ENCODE assay signal across 36 cellular contexts in genomic region chr12:53838978-53839377, GRCh38.
"Had no signal": no experiment of that assay in that cellular context is flagged by ENCODE, and none has a peak within 500 bp of the region (broad histone marks: within the 10 kb centered on the region; RNA-seq: fewer than 3 reads in every experiment).

No MANE protein-coding gene starts in this region.

- H3K9me3 ChIP-seq: adrenal gland, body of pancreas, breast epithelium had no signal

- H3K27ac ChIP-seq: adrenal gland, body of pancreas, brain microvascular endothelial cell, breast epithelium, VCaP had no signal

- H3K4me3 Mint-ChIP-seq: activated B cell treated with CpG ODN at 0.5 μM for 24 hours; activated CD4-positive, alpha-beta memory T cell treated with anti-CD3 and anti-CD28 coated beads for 36 hours; activated CD4-positive, alpha-beta T cell treated with anti-CD3 and anti-CD28 coated beads, Interleukin-2, amount 10 ng/mL, durations not matched to agents 24 days and 14 days; activated CD8-positive, alpha-beta T cell treated with anti-CD3 and anti-CD28 coated beads for 36 hours; activated naive CD4-positive, alpha-beta T cell treated with anti-CD3 and anti-CD28 coated beads for 36 hours; activated naive CD8-positive, alpha-beta T cell treated with anti-CD3 and anti-CD28 coated beads for 36 hours; activated T-cell treated with anti-CD3 and anti-CD28 coated beads, Interleukin-2, amount 50 U/mL, for 4 hours; activated T-cell treated with anti-CD3 and anti-CD28 coated beads, Interleukin-2, amount 50 U/mL, for 72 hours; activated T-helper 1 cell treated with anti-CD3 and anti-CD28 coated beads, Interleukin-12 subunit alpha, Interleukin-12 subunit beta, Interleukin-2, Interleukin-4 antibody, amounts not matched to agents 30 ng/mL and 10 ng/mL and 1 ng/mL, durations not matched to agents 14 hours and 24 hours and 36 hours; activated T-helper 17 cell treated with anti-CD3 and anti-CD28 coated beads, Interleukin-2, amount 50 U/mL, for 72 hours; T-helper 1 cell treated with Interleukin-12 subunit alpha and Interleukin-12 subunit beta and Interleukin-4 antibody, amounts not matched to agents 30 μg/mL and 1 μg/mL, for 36 hours; T-helper 2 cell treated with Interferon-gamma antibody and Interleukin-4, amounts not matched to agents 5 μg/mL and 100 μg/mL, for 36 hours had no signal

- H3K4me1 ChIP-seq: adrenal gland, body of pancreas, breast epithelium had no signal

- DNase-seq: activated B cell treated with CpG ODN at 0.5 μM for 24 hours; activated CD4-positive, alpha-beta memory T cell treated with anti-CD3 and anti-CD28 coated beads for 36 hours; activated CD4-positive, alpha-beta T cell treated with anti-CD3 and anti-CD28 coated beads for 4 hours; activated CD4-positive, alpha-beta T cell treated with anti-CD3 and anti-CD28 coated beads, Interleukin-2, amount 10 ng/mL, durations not matched to agents 24 days and 14 days; activated CD4-positive, alpha-beta T cell treated with anti-CD3 and anti-CD28 coated beads, Interleukin-2, amount 50 U/mL, for 1 hour; activated CD4-positive, alpha-beta T cell treated with anti-CD3 and anti-CD28 coated beads, Interleukin-2, amount 50 U/mL, for 4 hours; activated CD4-positive, CD25-positive, alpha-beta regulatory T cell treated with anti-CD3 and anti-CD28 coated beads, Interleukin-2, amount 50 U/mL, for 72 hours; activated CD8-positive, alpha-beta memory T cell treated with anti-CD3 and anti-CD28 coated beads, Interleukin-2, amount 50 U/mL, for 4 hours; activated CD8-positive, alpha-beta T cell treated with anti-CD3 and anti-CD28 coated beads for 36 hours; activated effector memory CD4-positive, alpha-beta T cell treated with anti-CD3 and anti-CD28 coated beads, Interleukin-2, amount 50 U/mL, for 16 hours; activated gamma-delta T cell treated with Interleukin-2 at 50 U/mL for 16 hours; activated naive CD4-positive, alpha-beta T cell; activated naive CD4-positive, alpha-beta T cell treated with anti-CD3 and anti-CD28 coated beads for 36 hours; activated naive CD4-positive, alpha-beta T cell treated with anti-CD3 and anti-CD28 coated beads, Interleukin-2, amount 50 U/mL, for 16 hours; activated naive CD8-positive, alpha-beta T cell treated with anti-CD3 and anti-CD28 coated beads for 36 hours; activated T-cell treated with anti-CD3 and anti-CD28 coated beads for 4 hours; activated T-cell treated with anti-CD3 and anti-CD28 coated beads, Interleukin-2, amount 50 U/mL, for 1 hour; activated T-cell treated with anti-CD3 and anti-CD28 coated beads, Interleukin-2, amount 50 U/mL, for 4 hours; activated T-cell treated with anti-CD3 and anti-CD28 coated beads, Interleukin-2, amount 50 U/mL, for 72 hours; adrenal gland; amniotic stem cell; aorta; body of pancreas; brain microvascular endothelial cell; central memory CD4-positive, alpha-beta T cell; T-helper 2 cell; T-helper 9 cell had no signal

- ATAC-seq: activated CD8-positive, alpha-beta T cell treated with anti-CD3 and anti-CD28 coated beads for 36 hours; activated naive CD4-positive, alpha-beta T cell treated with anti-CD3 and anti-CD28 coated beads, Interleukin-2, amount 50 U/mL, for 72 hours; activated T-cell treated with anti-CD3 and anti-CD28 coated beads, Interleukin-2, amount 50 U/mL, for 4 hours; activated T-cell treated with anti-CD3 and anti-CD28 coated beads, Interleukin-2, amount 50 U/mL, for 72 hours; activated T-helper 17 cell treated with anti-CD3 and anti-CD28 coated beads, Interleukin-2, amount 50 U/mL, for 72 hours; body of pancreas had no signal

- H3K4me3 ChIP-seq: adrenal gland, body of pancreas, breast epithelium had no signal

- H3K36me3 ChIP-seq: adrenal gland, brain microvascular endothelial cell, breast epithelium had no signal

- H3K36me3 Mint-ChIP-seq: activated CD4-positive, alpha-beta memory T cell treated with anti-CD3 and anti-CD28 coated beads for 36 hours; activated naive CD4-positive, alpha-beta T cell treated with anti-CD3 and anti-CD28 coated beads, Interleukin-2, amount 50 U/mL, for 72 hours; activated naive CD8-positive, alpha-beta T cell treated with anti-CD3 and anti-CD28 coated beads for 36 hours had no signal

- H3K4me1 Mint-ChIP-seq: activated B cell treated with CpG ODN at 0.5 μM for 24 hours; activated CD4-positive, alpha-beta T cell treated with anti-CD3 and anti-CD28 coated beads, Interleukin-2, amount 10 ng/mL, durations not matched to agents 24 days and 14 days; activated naive CD8-positive, alpha-beta T cell treated with anti-CD3 and anti-CD28 coated beads for 36 hours; activated T-helper 17 cell treated with anti-CD3 and anti-CD28 coated beads, Interleukin-2, amount 50 U/mL, for 72 hours had no signal

- FAIRE-seq: astrocyte, TTC549 had no signal

- H3K9me3 Mint-ChIP-seq: activated B cell treated with CpG ODN at 0.5 μM for 24 hours; activated CD4-positive, alpha-beta memory T cell treated with anti-CD3 and anti-CD28 coated beads for 36 hours; activated CD4-positive, alpha-beta T cell treated with anti-CD3 and anti-CD28 coated beads, Interleukin-2, amount 10 ng/mL, durations not matched to agents 24 days and 14 days; activated CD8-positive, alpha-beta T cell treated with anti-CD3 and anti-CD28 coated beads for 36 hours; activated naive CD4-positive, alpha-beta T cell treated with anti-CD3 and anti-CD28 coated beads for 36 hours; activated naive CD4-positive, alpha-beta T cell treated with anti-CD3 and anti-CD28 coated beads, Interleukin-2, amount 50 U/mL, for 72 hours; activated naive CD8-positive, alpha-beta T cell treated with anti-CD3 and anti-CD28 coated beads for 36 hours; activated T-cell treated with anti-CD3 and anti-CD28 coated beads, Interleukin-2, amount 50 U/mL, for 4 hours; activated T-cell treated with anti-CD3 and anti-CD28 coated beads, Interleukin-2, amount 50 U/mL, for 72 hours; activated T-helper 1 cell treated with anti-CD3 and anti-CD28 coated beads, Interleukin-12 subunit alpha, Interleukin-12 subunit beta, Interleukin-2, Interleukin-4 antibody, amounts not matched to agents 30 ng/mL and 10 ng/mL and 1 ng/mL, durations not matched to agents 14 hours and 24 hours and 36 hours; activated T-helper 17 cell treated with anti-CD3 and anti-CD28 coated beads, Interleukin-2, amount 50 U/mL, for 72 hours; T-helper 1 cell treated with Interleukin-12 subunit alpha and Interleukin-12 subunit beta and Interleukin-4 antibody, amounts not matched to agents 30 μg/mL and 1 μg/mL, for 36 hours; T-helper 2 cell treated with Interferon-gamma antibody and Interleukin-4, amounts not matched to agents 5 μg/mL and 100 μg/mL, for 36 hours had no signal

- H3K27me3 ChIP-seq: body of pancreas, brain microvascular endothelial cell, breast epithelium had no signal

- H3K27ac Mint-ChIP-seq: activated B cell treated with CpG ODN at 0.5 μM for 24 hours; activated CD4-positive, alpha-beta memory T cell treated with anti-CD3 and anti-CD28 coated beads for 36 hours; activated CD4-positive, alpha-beta T cell treated with anti-CD3 and anti-CD28 coated beads, Interleukin-2, amount 10 ng/mL, durations not matched to agents 24 days and 14 days; activated CD8-positive, alpha-beta T cell treated with anti-CD3 and anti-CD28 coated beads for 36 hours; activated naive CD4-positive, alpha-beta T cell treated with anti-CD3 and anti-CD28 coated beads for 36 hours; activated naive CD4-positive, alpha-beta T cell treated with anti-CD3 and anti-CD28 coated beads, Interleukin-2, amount 50 U/mL, for 72 hours; activated naive CD8-positive, alpha-beta T cell treated with anti-CD3 and anti-CD28 coated beads for 36 hours; activated T-cell treated with anti-CD3 and anti-CD28 coated beads, Interleukin-2, amount 50 U/mL, for 72 hours; activated T-helper 1 cell treated with anti-CD3 and anti-CD28 coated beads, Interleukin-12 subunit alpha, Interleukin-12 subunit beta, Interleukin-2, Interleukin-4 antibody, amounts not matched to agents 30 ng/mL and 10 ng/mL and 1 ng/mL, durations not matched to agents 14 hours and 24 hours and 36 hours; activated T-helper 17 cell treated with anti-CD3 and anti-CD28 coated beads, Interleukin-2, amount 50 U/mL, for 72 hours; T-helper 1 cell treated with Interleukin-12 subunit alpha and Interleukin-12 subunit beta and Interleukin-4 antibody, amounts not matched to agents 30 μg/mL and 1 μg/mL, for 36 hours; T-helper 2 cell treated with Interferon-gamma antibody and Interleukin-4, amounts not matched to agents 5 μg/mL and 100 μg/mL, for 36 hours had no signal
